In genomic region chr12:82650627-82651337, GRCh38 we compare ENCODE assay signal across 8 cellular contexts.
DNase-seq lines count a peak whose midpoint lies in the region; ATAC-seq and TF ChIP-seq lines count a peak whose summit lies in the region.

No MANE protein-coding gene starts in this region.

- ATAC-seq in GM18502 (IDR thresholded peaks at IDR 0.05; ENCODE audit: poor library complexity, unreplicated experiment) (peak; percentile 99), GM21526 (IDR thresholded peaks at IDR 0.05; ENCODE audit: low FRiP score, unreplicated experiment) (peak; percentile 90), HG03565 (IDR thresholded peaks at IDR 0.05; ENCODE audit: unreplicated experiment) (peak; percentile 95)

- H3K27me3 ChIP-seq in brain microvascular endothelial cell (replicated peaks): no peaks in the 10 kb centered on the region

- DNase-seq in brain microvascular endothelial cell (peak; percentile 77), retinal pigment epithelial cell (ENCODE audit: low read depth) (peak; percentile 71), DMS79 treated with DMSO at 0.1 percent for 48 hours (lab: John Stamatoyannopoulos, UW) (no peak), GM03348 (ENCODE audit: low spot score) (no peak)
- no peak for DNase-seq in activated T-cell treated with anti-CD3 and anti-CD28 coated beads, Interleukin-2, amount 50 U/mL, for 48 hours

- H3K36me3 ChIP-seq in brain microvascular endothelial cell (replicated peaks): no peaks in the 10 kb centered on the region

- H3K4me3 ChIP-seq in brain microvascular endothelial cell (ENCODE audit: low read depth, low read length) (no peak overlapping the region), retinal pigment epithelial cell (ENCODE audit: low read length) (no peak overlapping the region)

- H3K27ac ChIP-seq in brain microvascular endothelial cell: no peak overlapping the region

- TF ChIP-seq CTCF in brain microvascular endothelial cell (IDR thresholded peaks at IDR 0.05; ENCODE audit: low read depth, low read length, missing control alignments) (no peak), retinal pigment epithelial cell (conservative IDR thresholded peaks at IDR 0.05; ENCODE audit: low read depth, low read length) (no peak)

- in situ Hi-C loops in brain microvascular endothelial cell (cut with HindIII; ENCODE audit: low pct_ligation_motif_present, low sequenced_read_pairs): no loop called here

Comparison
In these comparisons a context has a peak if more than half of its experiments do, and no peak if none do; other contexts are left out.
1. DNase-seq: peak in brain microvascular endothelial cell (single experiment) and retinal pigment epithelial cell (single experiment); none in DMS79 treated with DMSO at 0.1 percent for 48 hours (single experiment), GM03348 (single experiment) and activated T-cell treated with anti-CD3 and anti-CD28 coated beads, Interleukin-2, amount 50 U/mL, for 48 hours (0 of 2).
2. Peak in every context shown above with its lines, with median percentiles within 50 percentile points of each other: ATAC-seq.